ENCODE assay signal across 4 cellular contexts in the genomic region with DNA sequence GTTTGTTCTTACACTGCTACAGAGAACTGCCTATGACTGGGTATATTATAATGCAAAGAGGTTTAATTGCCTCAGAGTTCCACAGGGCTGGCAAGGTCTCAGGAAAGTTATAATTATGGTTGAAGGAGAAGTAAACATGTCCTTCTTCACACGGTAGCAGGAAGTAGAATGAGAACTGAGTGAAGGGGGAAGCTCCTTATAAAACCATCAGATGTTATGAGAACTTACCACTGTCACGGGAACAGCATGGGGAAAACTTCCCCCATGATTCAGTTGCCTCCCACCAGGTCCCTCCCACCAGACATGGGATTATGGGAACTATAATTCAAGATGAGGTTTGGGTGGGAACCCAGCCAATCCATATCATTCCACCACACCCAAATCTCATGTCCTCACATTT. TPM values are rescaled to one million over a fixed set of nuclear protein-coding genes. Genes with fewer than 3 reads are reported as not detected.
"Had no signal": no experiment of that assay in that cellular context is flagged by ENCODE, and none has a peak within 500 bp of the region (broad histone marks: within the 10 kb centered on the region; RNA-seq: fewer than 3 reads in every experiment).

No MANE protein-coding gene starts in this region.

RNA-seq across cellular contexts. Expression of gene SPDYE16, which starts 49.6 kb away (rescaled TPM):
- total RNA-seq: chondrocyte, kidney epithelial cell, omental fat pad, urinary bladder had no signal
